Comparison of ENCODE assay signal across 12 cellular contexts in genomic region chr12:12510141-12510540, GRCh38. TPM values are rescaled to one million over a fixed set of nuclear protein-coding genes. Genes with fewer than 3 reads are reported as not detected.
DNase-seq lines count a peak whose midpoint lies in the region; ATAC-seq, FAIRE-seq and TF ChIP-seq lines count a peak whose summit lies in the region.
"Had no signal": no experiment of that assay in that cellular context is flagged by ENCODE, and none has a peak within 500 bp of the region (broad histone marks: within the 10 kb centered on the region; RNA-seq: fewer than 3 reads in every experiment).

No MANE protein-coding gene starts in this region.

- H2AFZ ChIP-seq in astrocyte (ENCODE audit: low read depth, low read length): no peak overlapping the region

- H3K9ac ChIP-seq in astrocyte (ENCODE audit: low read length): no peak overlapping the region

- TF ChIP-seq CTCF in HFFc6 (IDR thresholded peaks at IDR 0.05) (no peak), astrocyte (IDR thresholded peaks at IDR 0.05; ENCODE audit: insufficient read depth, low read depth, low read length) (no peak)

- peaks cover 46% of the 10 kb centered on the region for H4K20me1 ChIP-seq in astrocyte (ENCODE audit: insufficient read depth, low read length)

- H3K79me2 ChIP-seq in astrocyte (ENCODE audit: insufficient read depth, low read length): peaks cover 55% of the 10 kb centered on the region

- in situ Hi-C loops in ACHN (cut with HindIII; ENCODE audit: low pct_ligation_motif_present, low pct_unique_long_range_greater_than_20kb, low sequenced_read_pairs): no loop called here

- peak; percentile 29 for FAIRE-seq in astrocyte (lab: Jason Lieb, UNC)

- H3K27ac ChIP-seq in astrocyte (ENCODE audit: low read depth, low read length): peak overlapping the region; percentile 69

- H3K36me3 Mint-ChIP-seq in HFFc6 (ENCODE audit: low read depth) (no peaks in the 10 kb centered on the region), astrocyte (ENCODE audit: low read depth, unreplicated experiment) (peaks cover 3% of the 10 kb centered on the region)
- H3K36me3 Mint-ChIP-seq: IgD-negative memory B cell had no signal

- no peak overlapping the region for H3K4me3 ChIP-seq in astrocyte (ENCODE audit: insufficient read depth, low read depth, low read length)

- peak overlapping the region; percentile 14 for H3K4me2 ChIP-seq in astrocyte (ENCODE audit: low read length)

- no peak overlapping the region; the same call in 1 of the 2 replicates for H3K27ac Mint-ChIP-seq in HFFc6
- H3K27ac Mint-ChIP-seq in astrocyte (ENCODE audit: unreplicated experiment): peak overlapping the region; percentile 86

- no peak overlapping the region for H3K4me3 Mint-ChIP-seq in HFFc6
- no peak overlapping the region for H3K4me3 Mint-ChIP-seq in astrocyte (ENCODE audit: unreplicated experiment)
- H3K4me3 Mint-ChIP-seq: IgD-negative memory B cell had no signal

- peaks cover 29% of the 10 kb centered on the region for H3K4me1 ChIP-seq in astrocyte (ENCODE audit: insufficient read depth, low read length)

- H3K9me3 Mint-ChIP-seq in HFFc6 (no peaks in the 10 kb centered on the region), astrocyte (ENCODE audit: unreplicated experiment) (no peaks in the 10 kb centered on the region)
- H3K9me3 Mint-ChIP-seq: IgD-negative memory B cell had no signal

- H3K9me3 ChIP-seq in astrocyte (ENCODE audit: insufficient read depth, low read depth, low read length): no peaks in the 10 kb centered on the region

- H3K27me3 Mint-ChIP-seq in HFFc6 (ENCODE audit: insufficient read depth) (no peaks in the 10 kb centered on the region), astrocyte (ENCODE audit: low read depth, unreplicated experiment) (no peaks in the 10 kb centered on the region)
- H3K27me3 Mint-ChIP-seq: IgD-negative memory B cell had no signal

- peaks cover 23% of the 10 kb centered on the region for H3K4me1 Mint-ChIP-seq in HFFc6 (ENCODE audit: low read depth)
- peaks cover 33% of the 10 kb centered on the region for H3K4me1 Mint-ChIP-seq in astrocyte (ENCODE audit: low read depth, unreplicated experiment)

- no peak for ATAC-seq in HG03045 (IDR thresholded peaks at IDR 0.05; ENCODE audit: unreplicated experiment)
- ATAC-seq: stimulated activated naive CD8-positive, alpha-beta T cell treated with anti-CD3 and anti-CD28 coated beads, Interleukin-15, Interleukin-2, amounts not matched to agents 100 U/mL and 50 U/mL, for 24 hours had no signal

- DNase-seq in ACHN (peak; percentile 90), HFFc6 (peak; percentile 75), astrocyte (ENCODE audit: low read depth) (peak; percentile 82), iris pigment epithelial cell (ENCODE audit: low read depth) (peak; percentile 39), AML-193 (lab: John Stamatoyannopoulos, UW) (no peak), HK-2 (ENCODE audit: unreplicated experiment) (no peak)
- no peak for DNase-seq in stimulated activated CD4-positive, alpha-beta T cell treated with anti-CD3 and anti-CD28 coated beads, Interleukin-4, amount 100 ng/mL, for 24 hours
- DNase-seq: activated T-cell treated with anti-CD3 and anti-CD28 coated beads, Interleukin-2, amount 50 U/mL, for 1 hour; SIG-M5; stimulated activated naive CD8-positive, alpha-beta T cell treated with anti-CD3 and anti-CD28 coated beads, Interleukin-15, Interleukin-2, amounts not matched to agents 100 U/mL and 50 U/mL, for 24 hours had no signal

- no peaks in the 10 kb centered on the region for H3K27me3 ChIP-seq in astrocyte (ENCODE audit: insufficient read depth, low read length)

- H3K36me3 ChIP-seq in astrocyte (ENCODE audit: insufficient read depth, low read length): no peaks in the 10 kb centered on the region

RNA-seq across cellular contexts. Expression of gene DUSP16, which starts 52.5 kb away (rescaled TPM):
- total RNA-seq in HFFc6 (2021; fragmentation: NEBNext Ultra II Directional; extraction: Animal tissue kit (Norgen Biotek cat#: 25700)): 1 to 10 TPM; 5.9 to 8.9 (median 7.4) TPM
- total RNA-seq in astrocyte: 21.4 and 24.2 TPM in 2 replicates

Comparison
In these comparisons a context has a peak if more than half of its experiments do, and no peak if none do; other contexts are left out.
1. DNase-seq: peak in ACHN (single experiment), HFFc6 (single experiment), astrocyte (single experiment) and iris pigment epithelial cell (single experiment); none in AML-193 (0 of 2), HK-2 (single experiment) and stimulated activated CD4-positive, alpha-beta T cell treated with anti-CD3 and anti-CD28 coated beads, Interleukin-4, amount 100 ng/mL, for 24 hours (single experiment).